Comparison of ENCODE assay signal across 8 cellular contexts in genomic region chr1:2240251-2241156, GRCh38. TPM values are rescaled to one million over a fixed set of nuclear protein-coding genes. Genes with fewer than 3 reads are reported as not detected.
DNase-seq lines count a peak whose midpoint lies in the region; ATAC-seq and TF ChIP-seq lines count a peak whose summit lies in the region.

No MANE protein-coding gene starts in this region.

- H4K8ac ChIP-seq in trophoblast cell (ENCODE audit: low read depth, low read length) = no peak overlapping the region

- H2BK5ac ChIP-seq in trophoblast cell (ENCODE audit: low read depth, low read length, poor library complexity) = no peak overlapping the region

- H3K18ac ChIP-seq in trophoblast cell (ENCODE audit: low read length) = peak overlapping the region; percentile 30

- peaks cover 28% of the 10 kb centered on the region for H3K36me3 ChIP-seq in CD4-positive, alpha-beta memory T cell (ENCODE audit: insufficient read depth, low read length)
- peaks cover 34 to 44% of the 10 kb centered on the region in 2 experiments for H3K36me3 ChIP-seq in trophoblast cell (ENCODE audit: control insufficient read depth in 1 of 2, insufficient read depth in 2 of 2, low read length in 2 of 2)
- H3K36me3 ChIP-seq in brain microvascular endothelial cell (replicated peaks) = peaks cover 7% of the 10 kb centered on the region

- peaks cover 53 to 91% (median 76%) of the 10 kb centered on the region in 4 donors for H3K4me1 Mint-ChIP-seq in CD4-positive, alpha-beta memory T cell
- H3K4me1 Mint-ChIP-seq in activated T-helper 17 cell treated with anti-CD3 and anti-CD28 coated beads, Interleukin-2, amount 50 U/mL, for 72 hours = peaks cover 54% of the 10 kb centered on the region

- no peak overlapping the region for H2AFZ ChIP-seq in trophoblast cell (ENCODE audit: insufficient read depth, low read length, poor library complexity)

- peak overlapping the region in 6 of 7 donors; percentile 75 to 91 (median 87) for H3K27ac Mint-ChIP-seq in CD4-positive, alpha-beta memory T cell
- H3K27ac Mint-ChIP-seq in activated T-helper 17 cell treated with anti-CD3 and anti-CD28 coated beads, Interleukin-2, amount 50 U/mL, for 72 hours = peak overlapping the region; percentile 79

- ATAC-seq in activated T-helper 17 cell treated with anti-CD3 and anti-CD28 coated beads, Interleukin-2, amount 50 U/mL, for 72 hours (replicated peaks) = peak; percentile 63

- WGBS in trophoblast cell (ENCODE audit: extremely low coverage, insufficient coverage, insufficient read length) = no CpG with 5 or more reads among the region's 30 CpGs

- peak overlapping the region; percentile 58 to 82 (median 73) for H3K4me3 Mint-ChIP-seq in CD4-positive, alpha-beta memory T cell
- peak overlapping the region; percentile 61 for H3K4me3 Mint-ChIP-seq in activated T-helper 17 cell treated with anti-CD3 and anti-CD28 coated beads, Interleukin-2, amount 50 U/mL, for 72 hours

- H3K27me3 ChIP-seq in CD4-positive, alpha-beta memory T cell (ENCODE audit: insufficient read depth, low read length) = no peaks in the 10 kb centered on the region
- no peaks in the 10 kb centered on the region for H3K27me3 ChIP-seq in trophoblast cell (ENCODE audit: insufficient read depth, low read length)
- H3K27me3 ChIP-seq in brain microvascular endothelial cell (replicated peaks) = no peaks in the 10 kb centered on the region

- H3K9me3 ChIP-seq in CD4-positive, alpha-beta memory T cell (ENCODE audit: control insufficient read depth in 1 of 2, low read length in 2 of 2) = no peaks in the 10 kb centered on the region
- H3K9me3 ChIP-seq in trophoblast cell (ENCODE audit: insufficient read depth, low read depth, low read length) = no peaks in the 10 kb centered on the region

- peaks cover 61% of the 10 kb centered on the region for H3K79me2 ChIP-seq in trophoblast cell (ENCODE audit: control insufficient read depth, insufficient read depth, low read length, poor library complexity)

- CTCF ChIA-PET in CD4-positive, alpha-beta memory T cell (lab: Charles Lee; ENCODE audit: partially characterized antibody) = interaction anchor here (0.6 to 1.8 kb wide), 4 partner anchors 8 to 71 kb away, joined by 3 to 4 read pairs (median 3); no protein-coding TSS in a partner anchor
- CTCF ChIA-PET in GM10248 (lab: Yijun Ruan, JAX) = interaction anchor here (1.1 to 1.4 kb wide), 3 partner anchors 9 to 335 kb away, joined by 3 to 4 read pairs (median 4); no protein-coding TSS in a partner anchor

- no peak overlapping the region for H3K14ac ChIP-seq in trophoblast cell (ENCODE audit: low read length)

- peaks cover 0 to 7% (median 0%) of the 10 kb centered on the region in 8 donors for H3K9me3 Mint-ChIP-seq in CD4-positive, alpha-beta memory T cell
- no peaks in the 10 kb centered on the region for H3K9me3 Mint-ChIP-seq in activated T-helper 17 cell treated with anti-CD3 and anti-CD28 coated beads, Interleukin-2, amount 50 U/mL, for 72 hours

- H3K79me1 ChIP-seq in trophoblast cell (ENCODE audit: low read length) = no peaks in the 10 kb centered on the region

- no peak overlapping the region for H2AK5ac ChIP-seq in trophoblast cell (ENCODE audit: low read length)

- H3K27ac ChIP-seq in CD4-positive, alpha-beta memory T cell (ENCODE audit: low read depth, low read length) = no peak overlapping the region
- H3K27ac ChIP-seq in trophoblast cell (ENCODE audit: low read depth, low read length) (no peak overlapping the region), brain microvascular endothelial cell (no peak overlapping the region)

- in situ Hi-C loops in brain microvascular endothelial cell (cut with HindIII; ENCODE audit: low pct_ligation_motif_present, low sequenced_read_pairs) = no loop called here

- no peak overlapping the region for H2BK120ac ChIP-seq in trophoblast cell (ENCODE audit: insufficient read depth, low read length, poor library complexity)

- no peak overlapping the region for H3K23ac ChIP-seq in trophoblast cell (ENCODE audit: low read length)

- POLR2A ChIA-PET in CD4-positive, alpha-beta memory T cell (lab: Charles Lee; ENCODE audit: partially characterized antibody) = interaction anchor here (1.1 to 16.3 kb wide), 4 partner anchors 11 to 72 kb away, joined by 3 to 454 read pairs (median 28); partner anchors contain the start of gene SKI
- POLR2A ChIA-PET in GM10248 (lab: Yijun Ruan, JAX) = interaction anchor here (1.1 to 1.6 kb wide), 2 partner anchors 11 to 13 kb away, joined by 3 to 4 read pairs; no protein-coding TSS in a partner anchor

- intact Hi-C loops in CD4-positive, alpha-beta memory T cell (cut with micrococcal nuclease) = no loop called here
- intact Hi-C loops in head of caudate nucleus (cut with DNase I) = no loop called here

- peaks cover 91% of the 10 kb centered on the region for H3K4me1 ChIP-seq in CD4-positive, alpha-beta memory T cell (ENCODE audit: insufficient read depth, low read length)
- peaks cover 12 to 13% of the 10 kb centered on the region in 2 experiments for H3K4me1 ChIP-seq in trophoblast cell (ENCODE audit: control insufficient read depth in 1 of 2, insufficient read depth in 2 of 2, low read length in 2 of 2)

- no peaks in the 10 kb centered on the region for H3K27me3 Mint-ChIP-seq in CD4-positive, alpha-beta memory T cell
- no peaks in the 10 kb centered on the region for H3K27me3 Mint-ChIP-seq in activated T-helper 17 cell treated with anti-CD3 and anti-CD28 coated beads, Interleukin-2, amount 50 U/mL, for 72 hours

- TF ChIP-seq CTCF in brain microvascular endothelial cell (IDR thresholded peaks at IDR 0.05; ENCODE audit: low read depth, low read length, missing control alignments) = no peak
- TF ChIP-seq CTCF in GM10248 (IDR thresholded peaks at IDR 0.05; ENCODE audit: control extremely low read depth, extremely low read depth, low read depth, missing control alignments) = no peak

- peak in 4 of 5 donors; percentile 18 to 59 (median 30) for DNase-seq in CD4-positive, alpha-beta memory T cell
- peak in 41 of 42 donors; percentile 59 to 88 (median 73) for DNase-seq in head of caudate nucleus
- DNase-seq in trophoblast cell = peak; percentile 92 to 94
- no peak for DNase-seq in brain microvascular endothelial cell
- DNase-seq in NCI-H2081 treated with DMSO at 0.1 percent for 48 hours (lab: John Stamatoyannopoulos, UW) = no peak
- DNase-seq in GM10248 (ENCODE audit: extremely low spot score) = no peak
- no peak for DNase-seq in amniotic stem cell (lab: John Stamatoyannopoulos, UW)

- peak overlapping the region; percentile 86 for H3K4ac ChIP-seq in trophoblast cell (ENCODE audit: low read depth, low read length)

- H4K91ac ChIP-seq in trophoblast cell (ENCODE audit: low read depth, low read length) = no peak overlapping the region

- H3K36me3 Mint-ChIP-seq in CD4-positive, alpha-beta memory T cell = peaks cover 18 to 60% of the 10 kb centered on the region in 2 donors
- peaks cover 63% of the 10 kb centered on the region for H3K36me3 Mint-ChIP-seq in activated T-helper 17 cell treated with anti-CD3 and anti-CD28 coated beads, Interleukin-2, amount 50 U/mL, for 72 hours (ENCODE audit: low read depth)

- no peak overlapping the region for H2BK12ac ChIP-seq in trophoblast cell (ENCODE audit: low read length)

- no peak overlapping the region for H3K4me3 ChIP-seq in CD4-positive, alpha-beta memory T cell (ENCODE audit: low read length in 2 of 2)
- H3K4me3 ChIP-seq in trophoblast cell (ENCODE audit: low read depth, low read length) (no peak overlapping the region), brain microvascular endothelial cell (ENCODE audit: low read depth, low read length) (no peak overlapping the region)

- H4K12ac ChIP-seq in trophoblast cell (ENCODE audit: low read depth, low read length) = no peak overlapping the region

- H3K9ac ChIP-seq in trophoblast cell (ENCODE audit: low read length) = no peak overlapping the region

- no peak overlapping the region for H3K4me2 ChIP-seq in trophoblast cell (ENCODE audit: low read length)

RNA-seq across cellular contexts. Expression of gene SKI, which starts 12.4 kb away (rescaled TPM):
- 100 to 1,000 TPM in 1 of 2 experiments, 10 to 100 TPM in 1; 96.1 to 104 TPM for total RNA-seq in CD4-positive, alpha-beta memory T cell
- under 1 TPM; 0.08 to 0.86 TPM for polyA plus RNA-seq in CD4-positive, alpha-beta memory T cell
- 10 to 100 TPM; 39.5 to 52.1 TPM for total RNA-seq in activated T-helper 17 cell treated with anti-CD3 and anti-CD28 coated beads, Interleukin-2, amount 50 U/mL, for 72 hours
- 73.3 and 73.7 TPM in 2 replicates for polyA plus RNA-seq in trophoblast cell (2013)

RNA-seq across cellular contexts. Expression of gene FAAP20, which starts 45.9 kb away (rescaled TPM):
- 10 to 100 TPM; 38.4 to 40.8 TPM for total RNA-seq in CD4-positive, alpha-beta memory T cell
- 10 to 100 TPM; 54.2 to 58.9 TPM for polyA plus RNA-seq in CD4-positive, alpha-beta memory T cell
- total RNA-seq in activated T-helper 17 cell treated with anti-CD3 and anti-CD28 coated beads, Interleukin-2, amount 50 U/mL, for 72 hours = 10 to 100 TPM; 56.7 to 68.3 TPM
- polyA plus RNA-seq in trophoblast cell (2013) = 85.8 and 86.1 TPM in 2 replicates

Comparison
In these comparisons a context has a peak if more than half of its experiments do, and no peak if none do; other contexts are left out.
1. DNase-seq: peak in CD4-positive, alpha-beta memory T cell (4 of 5), head of caudate nucleus (41 of 42) and trophoblast cell (2 of 2); none in brain microvascular endothelial cell (single experiment), NCI-H2081 treated with DMSO at 0.1 percent for 48 hours (single experiment), GM10248 (single experiment) and amniotic stem cell (single experiment).